Comparison of ENCODE assay signal across 28 cellular contexts in genomic region chr19:18817574-18817973, GRCh38. TPM values are rescaled to one million over a fixed set of nuclear protein-coding genes. Genes with fewer than 3 reads are reported as not detected.
"Had no signal": no experiment of that assay in that cellular context is flagged by ENCODE, and none has a peak within 500 bp of the region (broad histone marks: within the 10 kb centered on the region; RNA-seq: fewer than 3 reads in every experiment).

No MANE protein-coding gene starts in this region.

- H2AFZ ChIP-seq: neural progenitor cell, parathyroid adenoma had no signal

- H3K27ac ChIP-seq: neural progenitor cell, ovary, parathyroid adenoma, psoas muscle, skin epidermis, spleen, suprapubic skin, testis, tibial artery, transverse colon, upper lobe of right lung, uterus had no signal

- H3K4me2 ChIP-seq: neural progenitor cell, smooth muscle cell had no signal

- H3K36me3 ChIP-seq: neural progenitor cell, ovary, spleen, suprapubic skin, tibial artery, transverse colon, upper lobe of right lung, uterus had no signal

- ATAC-seq: natural killer cell; psoas muscle; right cardiac atrium; sciatic nerve; stimulated activated memory B cell treated with anti-CD40 and anti-IgM and Interleukin-4, amounts not matched to agents 10 μg/mL and 1 μg/mL and 100 μg/mL, for 72 hours; stimulated activated naive CD8-positive, alpha-beta T cell treated with anti-CD3 and anti-CD28 coated beads, Interleukin-15, amount 100 ng/mL, for 72 hours; stimulated activated naive CD8-positive, alpha-beta T cell treated with anti-CD3 and anti-CD28 coated beads, Interleukin-15, Interleukin-2, amounts not matched to agents 100 U/mL and 50 U/mL, for 24 hours; upper lobe of right lung had no signal

- H3K4me1 ChIP-seq: neural progenitor cell, parathyroid adenoma, psoas muscle, spleen, suprapubic skin, testis, transverse colon, upper lobe of right lung, uterus had no signal

- H3K9ac ChIP-seq: neural progenitor cell, parathyroid adenoma had no signal

- DNase-seq: natural killer cell; occipital lobe; ovary; psoas muscle; spleen; stimulated activated CD4-positive, alpha-beta T cell treated with anti-CD3 and anti-CD28 coated beads, Interleukin-12 subunit alpha, Interleukin-12 subunit beta, amount 100 ng/mL, for 4 hours; stimulated activated CD4-positive, alpha-beta T cell treated with anti-CD3 and anti-CD28 coated beads, Interleukin-1b, Interleukin-23, amount 100 ng/mL, for 48 hours; stimulated activated CD4-positive, alpha-beta T cell treated with anti-CD3 and anti-CD28 coated beads, Interleukin-4, amount 100 ng/mL, for 1 hour; stimulated activated CD4-positive, alpha-beta T cell treated with anti-CD3 and anti-CD28 coated beads, Interleukin-4, amount 100 ng/mL, for 4 hours; stimulated activated CD8-positive, alpha-beta memory T cell treated with anti-CD3 and anti-CD28 coated beads, Interleukin-4, amount 100 ng/mL, for 48 hours; stimulated activated naive CD4-positive, alpha-beta T cell; stimulated activated naive CD8-positive, alpha-beta T cell treated with anti-CD3 and anti-CD28 coated beads, Interleukin-15, amount 100 ng/mL, for 72 hours; stimulated activated naive CD8-positive, alpha-beta T cell treated with anti-CD3 and anti-CD28 coated beads, Interleukin-15, Interleukin-2, amounts not matched to agents 100 U/mL and 50 U/mL, for 24 hours; substantia nigra; testis; tibial artery; transverse colon; upper lobe of right lung; uterus had no signal

- H3K4me3 ChIP-seq: neural progenitor cell, ovary, psoas muscle, skin epidermis, smooth muscle cell, spleen, suprapubic skin, testis, tibial artery, transverse colon, upper lobe of right lung, uterus had no signal

- H3K9me3 ChIP-seq: ovary, psoas muscle, spleen, suprapubic skin, testis, tibial artery, transverse colon, upper lobe of right lung, uterus had no signal

- H3K27me3 ChIP-seq: ovary, suprapubic skin, testis, tibial artery, transverse colon, upper lobe of right lung, uterus had no signal

RNA-seq across cellular contexts. Expression of gene COMP, which starts 26.5 kb away (rescaled TPM):
- total RNA-seq: natural killer cell, occipital lobe, spleen had no signal
- polyA plus RNA-seq: neural cell had no signal
